9 cellular contexts compared by ENCODE assay signal in genomic region chr7:91942312-91942711, GRCh38. TPM values are rescaled to one million over a fixed set of nuclear protein-coding genes. Genes with fewer than 3 reads are reported as not detected.
A peak's percentile ranks its signal among the peaks of the same experiment; 100 is the strongest.
DNase-seq lines count a peak whose midpoint lies in the region; ATAC-seq and TF ChIP-seq lines count a peak whose summit lies in the region.
"Had no signal": no experiment of that assay in that cellular context is flagged by ENCODE, and none has a peak within 500 bp of the region (broad histone marks: within the 10 kb centered on the region; RNA-seq: fewer than 3 reads in every experiment).

No MANE protein-coding gene starts in this region.

- intact Hi-C loops in heart right ventricle (cut with DNase I) (loop anchor here in 2 of 10 donors (5.0 to 10.0 kb wide), 2 partner anchors 60 to 112 kb away; partner anchors contain the start of gene MTERF1 (in 1 of the 2)), Right ventricle myocardium superior (cut with DNase I) (no loop called here)

- H3K27me3 Mint-ChIP-seq in activated naive CD8-positive, alpha-beta T cell treated with anti-CD3 and anti-CD28 coated beads, Interleukin-2, amount 50 U/mL, for 24 hours, result no peaks in the 10 kb centered on the region
- no peaks in the 10 kb centered on the region for H3K27me3 Mint-ChIP-seq in memory B cell

- H3K36me3 Mint-ChIP-seq in activated naive CD8-positive, alpha-beta T cell treated with anti-CD3 and anti-CD28 coated beads, Interleukin-2, amount 50 U/mL, for 24 hours (ENCODE audit: low read depth), result peaks cover 8% of the 10 kb centered on the region
- peaks cover 6% of the 10 kb centered on the region for H3K36me3 Mint-ChIP-seq in memory B cell

- ATAC-seq in heart right ventricle (no peak), Right ventricle myocardium superior (ENCODE audit: poor library complexity) (no peak), memory B cell (ENCODE audit: low read depth) (no peak)
- ATAC-seq in activated naive CD8-positive, alpha-beta T cell treated with anti-CD3 and anti-CD28 coated beads, Interleukin-2, amount 50 U/mL, for 24 hours, result no peak

- H3K4me1 ChIP-seq in heart right ventricle, result peaks cover 0 to 48% (median 24%) of the 10 kb centered on the region in 9 donors
- H3K4me1 ChIP-seq in urinary bladder (ENCODE audit: insufficient read depth), result no peaks in the 10 kb centered on the region

- H3K9me3 Mint-ChIP-seq in activated naive CD8-positive, alpha-beta T cell treated with anti-CD3 and anti-CD28 coated beads, Interleukin-2, amount 50 U/mL, for 24 hours, result no peaks in the 10 kb centered on the region
- H3K9me3 Mint-ChIP-seq in memory B cell, result no peaks in the 10 kb centered on the region

- H3K36me3 ChIP-seq in heart right ventricle (peaks cover 0 to 5% (median 0%) of the 10 kb centered on the region in 9 donors), urinary bladder (ENCODE audit: insufficient read depth) (no peaks in the 10 kb centered on the region)

- peak overlapping the region; percentile 90 for H3K4me3 Mint-ChIP-seq in activated naive CD8-positive, alpha-beta T cell treated with anti-CD3 and anti-CD28 coated beads, Interleukin-2, amount 50 U/mL, for 24 hours
- H3K4me3 Mint-ChIP-seq in memory B cell, result peak overlapping the region; percentile 64

- H3K27ac ChIP-seq in heart right ventricle, result peak overlapping the region in 3 of 10 donors; percentile 93 to 98 (median 98)
- H3K27ac ChIP-seq in urinary bladder (ENCODE audit: low read depth), result peak overlapping the region; percentile 18

- 38 to 58% methylated on average over 2 of the region's 2 CpGs for WGBS in heart right ventricle, 2 donors
- WGBS in urinary bladder, result 72% methylated on average over 2 of the region's 2 CpGs

- in situ Hi-C loops in GM13977 (cut with MboI; ENCODE audit: low pct_unique_long_range_greater_than_20kb, low sequenced_read_pairs, unreplicated experiment), result no loop called here

- TF ChIP-seq CTCF in heart right ventricle (IDR thresholded peaks at IDR 0.05) (no peak), GM13977 (IDR thresholded peaks at IDR 0.05; ENCODE audit: extremely low read depth, insufficient read depth, missing control alignments) (no peak)

- H3K27me3 ChIP-seq in heart right ventricle, result no peaks in the 10 kb centered on the region

- no peaks in the 10 kb centered on the region for H3K9me3 ChIP-seq in heart right ventricle

- no peak overlapping the region for H3K27ac Mint-ChIP-seq in activated naive CD8-positive, alpha-beta T cell treated with anti-CD3 and anti-CD28 coated beads, Interleukin-2, amount 50 U/mL, for 24 hours
- H3K27ac Mint-ChIP-seq in memory B cell, result peak overlapping the region; percentile 94

- H3K4me3 ChIP-seq in heart right ventricle, result peak overlapping the region in 8 of 10 donors; percentile 68 to 94 (median 80)
- H3K4me3 ChIP-seq in urinary bladder (ENCODE audit: low read depth, low read length), result no peak overlapping the region

- DNase-seq in heart right ventricle (no peak), Right ventricle myocardium superior (no peak), memory B cell (ENCODE audit: low spot score in 2 of 2) (no peak), NCI-H446 (lab: John Stamatoyannopoulos, UW) (no peak), GM13977 (ENCODE audit: low spot score) (no peak), amygdala (lab: John Stamatoyannopoulos, UW) (no peak)
- DNase-seq in activated naive CD8-positive, alpha-beta T cell treated with anti-CD3 and anti-CD28 coated beads, Interleukin-2, amount 50 U/mL, for 24 hours, result no peak
- DNase-seq: NCI-H446 treated with DMSO at 0.1 percent for 48 hours had no signal

- peaks cover 39% of the 10 kb centered on the region for H3K4me1 Mint-ChIP-seq in activated naive CD8-positive, alpha-beta T cell treated with anti-CD3 and anti-CD28 coated beads, Interleukin-2, amount 50 U/mL, for 24 hours
- peaks cover 32% of the 10 kb centered on the region for H3K4me1 Mint-ChIP-seq in memory B cell

RNA-seq across cellular contexts. Expression of gene AKAP9, which starts 1.6 kb away (rescaled TPM):
- total RNA-seq in heart right ventricle (10 to 100 TPM; 35.8 to 62.3 (median 49.7) TPM), Right ventricle myocardium superior (44.0 TPM), urinary bladder (180 TPM)
- polyA plus RNA-seq in heart right ventricle (10 to 100 TPM in 1 of 2 donors, 1 to 10 TPM in 1; 5.9 to 34.4 TPM), urinary bladder (11.7 TPM)
